ENCODE assay signal across 20 cellular contexts in genomic region chr1:111404588-111404987, GRCh38.
"Had no signal": no experiment of that assay in that cellular context is flagged by ENCODE, and none has a peak within 500 bp of the region (broad histone marks: within the 10 kb centered on the region; RNA-seq: fewer than 3 reads in every experiment).

No MANE protein-coding gene starts in this region.

- DNase-seq: activated CD4-positive, alpha-beta T cell treated with anti-CD3 and anti-CD28 coated beads for 36 hours; activated CD4-positive, alpha-beta T cell treated with anti-CD3 and anti-CD28 coated beads, Interleukin-2, amount 50 U/mL, for 4 hours; activated CD8-positive, alpha-beta memory T cell treated with anti-CD3 and anti-CD28 coated beads for 24 hours; activated CD8-positive, alpha-beta memory T cell treated with anti-CD3 and anti-CD28 coated beads, Interleukin-2, amount 50 U/mL, for 4 hours; activated T-cell treated with anti-CD3 and anti-CD28 coated beads, Interleukin-2, amount 50 U/mL, for 24 hours; central memory CD4-positive, alpha-beta T cell; dermis blood vessel endothelial cell; effector CD8-positive, alpha-beta T cell; head of caudate nucleus; left cardiac atrium; nucleus accumbens; right lobe of liver; stimulated activated CD4-positive, alpha-beta T cell treated with anti-CD3 and anti-CD28 coated beads, Interleukin-2, amount 100 ng/mL, for 24 hours; stimulated activated naive B cell treated with anti-CD40 and anti-IgM and Interleukin-4, amounts not matched to agents 10 μg/mL and 1 μg/mL and 100 μg/mL, for 72 hours had no signal

- H3K27ac Mint-ChIP-seq: activated naive CD4-positive, alpha-beta T cell treated with anti-CD3 and anti-CD28 coated beads, Interleukin-2, amount 50 U/mL, for 72 hours; activated T-cell treated with anti-CD3 and anti-CD28 coated beads, Interleukin-2, amount 50 U/mL, for 24 hours; activated T-helper 17 cell treated with anti-CD3 and anti-CD28 coated beads, Interleukin-2, amount 50 U/mL, for 72 hours; stimulated activated naive B cell treated with anti-CD40 and anti-IgM and Interleukin-4, amounts not matched to agents 10 μg/mL and 1 μg/mL and 100 μg/mL, for 72 hours; type B pancreatic cell; WTC11 had no signal

- H3K27me3 ChIP-seq: ascending aorta, right lobe of liver had no signal

- ATAC-seq: activated CD4-positive, alpha-beta T cell treated with anti-CD3 and anti-CD28 coated beads for 36 hours; activated naive CD4-positive, alpha-beta T cell treated with anti-CD3 and anti-CD28 coated beads, Interleukin-2, amount 50 U/mL, for 72 hours; activated T-helper 17 cell treated with anti-CD3 and anti-CD28 coated beads, Interleukin-2, amount 50 U/mL, for 72 hours; left cardiac atrium; right lobe of liver; WTC11 had no signal

- H3K27ac ChIP-seq: ascending aorta, right lobe of liver, skin epidermis had no signal

- H3K9me3 Mint-ChIP-seq: activated naive CD4-positive, alpha-beta T cell treated with anti-CD3 and anti-CD28 coated beads, Interleukin-2, amount 50 U/mL, for 72 hours; activated T-cell treated with anti-CD3 and anti-CD28 coated beads, Interleukin-2, amount 50 U/mL, for 24 hours; activated T-helper 17 cell treated with anti-CD3 and anti-CD28 coated beads, Interleukin-2, amount 50 U/mL, for 72 hours; stimulated activated naive B cell treated with anti-CD40 and anti-IgM and Interleukin-4, amounts not matched to agents 10 μg/mL and 1 μg/mL and 100 μg/mL, for 72 hours; type B pancreatic cell; WTC11 had no signal

- H3K36me3 Mint-ChIP-seq: activated naive CD4-positive, alpha-beta T cell treated with anti-CD3 and anti-CD28 coated beads, Interleukin-2, amount 50 U/mL, for 72 hours; stimulated activated naive B cell treated with anti-CD40 and anti-IgM and Interleukin-4, amounts not matched to agents 10 μg/mL and 1 μg/mL and 100 μg/mL, for 72 hours; type B pancreatic cell; WTC11 had no signal

- H3K36me3 ChIP-seq: ascending aorta, right lobe of liver had no signal

- H3K9me3 ChIP-seq: ascending aorta, right lobe of liver had no signal

- H3K4me3 Mint-ChIP-seq: activated CD4-positive, alpha-beta T cell treated with anti-CD3 and anti-CD28 coated beads for 36 hours; activated T-cell treated with anti-CD3 and anti-CD28 coated beads, Interleukin-2, amount 50 U/mL, for 24 hours; activated T-helper 17 cell treated with anti-CD3 and anti-CD28 coated beads, Interleukin-2, amount 50 U/mL, for 72 hours; stimulated activated naive B cell treated with anti-CD40 and anti-IgM and Interleukin-4, amounts not matched to agents 10 μg/mL and 1 μg/mL and 100 μg/mL, for 72 hours; type B pancreatic cell; WTC11 had no signal

- H3K27me3 Mint-ChIP-seq: activated CD4-positive, alpha-beta T cell treated with anti-CD3 and anti-CD28 coated beads for 36 hours; activated T-cell treated with anti-CD3 and anti-CD28 coated beads, Interleukin-2, amount 50 U/mL, for 24 hours; activated T-helper 17 cell treated with anti-CD3 and anti-CD28 coated beads, Interleukin-2, amount 50 U/mL, for 72 hours; stimulated activated naive B cell treated with anti-CD40 and anti-IgM and Interleukin-4, amounts not matched to agents 10 μg/mL and 1 μg/mL and 100 μg/mL, for 72 hours had no signal

- H3K4me3 ChIP-seq: ascending aorta, right lobe of liver, skin epidermis had no signal

- H3K4me1 ChIP-seq: ascending aorta, right lobe of liver had no signal
